21 cellular contexts compared by ENCODE assay signal in genomic region chr3:169964176-169964575, GRCh38. TPM values are rescaled to one million over a fixed set of nuclear protein-coding genes. Genes with fewer than 3 reads are reported as not detected.
DNase-seq lines count a peak whose midpoint lies in the region; ATAC-seq, FAIRE-seq and TF ChIP-seq lines count a peak whose summit lies in the region.
"Had no signal": no experiment of that assay in that cellular context is flagged by ENCODE, and none has a peak within 500 bp of the region (broad histone marks: within the 10 kb centered on the region; RNA-seq: fewer than 3 reads in every experiment).

No MANE protein-coding gene starts in this region.

- POLR2A ChIA-PET in OCI-LY7 (lab: Charles Lee) = interaction anchor here (0.6 to 10.1 kb wide), 9 partner anchors 9 to 216 kb away, joined by 3 to 559 read pairs (median 5); no protein-coding TSS in a partner anchor
- POLR2A ChIA-PET in activated CD8-positive, alpha-beta T cell treated with anti-CD3 and anti-CD28 coated beads, Interleukin-2, amount 10 ng/mL, durations not matched to agents 7 days and 5 days (lab: Charles Lee) = no interaction called here

- no peaks in the 10 kb centered on the region for H3K36me3 Mint-ChIP-seq in endodermal cell (ENCODE audit: low read depth)
- peaks cover 5% of the 10 kb centered on the region for H3K36me3 Mint-ChIP-seq in activated CD8-positive, alpha-beta T cell treated with anti-CD3 and anti-CD28 coated beads, Interleukin-2, amount 10 ng/mL, durations not matched to agents 7 days and 5 days (ENCODE audit: low read depth)

- DNase-seq in GM19239 (ENCODE audit: insufficient read length, low spot score) (no peak), OCI-LY7 (ENCODE audit: low spot score) (no peak), endodermal cell (no peak), non-pigmented ciliary epithelial cell (ENCODE audit: low read depth) (peak; percentile 31), ecto neural progenitor cell (ENCODE audit: low spot score) (no peak), substantia nigra (lab: John Stamatoyannopoulos, UW) (no peak)
- DNase-seq in activated CD8-positive, alpha-beta T cell treated with anti-CD3 and anti-CD28 coated beads, Interleukin-2, amount 10 ng/mL, durations not matched to agents 7 days and 5 days = no peak
- DNase-seq: activated CD4-positive, CD25-positive, alpha-beta regulatory T cell; activated CD8-positive, alpha-beta memory T cell treated with anti-CD3 and anti-CD28 coated beads, Interleukin-2, amount 50 U/mL, for 4 hours; head of caudate nucleus; mucosa of descending colon; NCI-H1436 treated with DMSO at 0.1 percent for 48 hours; NCI-H446; PC-9; posterior cingulate gyrus; stimulated activated CD4-positive, alpha-beta T cell treated with anti-CD3 and anti-CD28 coated beads, Interleukin-12 subunit alpha, Interleukin-12 subunit beta, amount 100 ng/mL, for 4 hours had no signal

- H3K27me3 ChIP-seq in endodermal cell (ENCODE audit: control insufficient read depth, insufficient read depth, low read length, poor library complexity, severe bottlenecking) (no peaks in the 10 kb centered on the region), gastroesophageal sphincter (no peaks in the 10 kb centered on the region)

- ATAC-seq in activated CD8-positive, alpha-beta T cell treated with anti-CD3 and anti-CD28 coated beads, Interleukin-2, amount 10 ng/mL, durations not matched to agents 7 days and 5 days = no peak
- no peak for ATAC-seq in gastroesophageal sphincter
- ATAC-seq: GM12878, mucosa of descending colon had no signal

- no peak for TF ChIP-seq POLR2A in gastroesophageal sphincter (IDR thresholded peaks at IDR 0.05)

- H3K4me3 ChIP-seq in OCI-LY7 (ENCODE audit: low read depth, low read length, poor library complexity, severe bottlenecking) = peak overlapping the region; percentile 81
- H3K4me3 ChIP-seq in endodermal cell (ENCODE audit: low read length) = peak overlapping the region; percentile 96
- H3K4me3 ChIP-seq in gastroesophageal sphincter = no peak overlapping the region
- H3K4me3 ChIP-seq: HAP-1, mucosa of descending colon, PC-9 had no signal

- peaks cover 23% of the 10 kb centered on the region for H3K4me1 Mint-ChIP-seq in endodermal cell
- H3K4me1 Mint-ChIP-seq in activated CD8-positive, alpha-beta T cell treated with anti-CD3 and anti-CD28 coated beads, Interleukin-2, amount 10 ng/mL, durations not matched to agents 7 days and 5 days (ENCODE audit: low read depth) = peaks cover 29% of the 10 kb centered on the region

- H3K27ac ChIP-seq in OCI-LY7 (ENCODE audit: low read depth, low read length, poor library complexity, severe bottlenecking) = peak overlapping the region; percentile 88
- H3K27ac ChIP-seq in endodermal cell (ENCODE audit: low read depth, low read length) = no peak overlapping the region
- H3K27ac ChIP-seq in gastroesophageal sphincter = no peak overlapping the region
- no peak overlapping the region for H3K27ac ChIP-seq in substantia nigra (ENCODE audit: low read depth, low read length, poor library complexity, severe bottlenecking)
- H3K27ac ChIP-seq: C4-2B, PC-9 had no signal

- BruUV-seq in OCI-LY7 (replicated peaks; lab: Mats Ljungman, UMichigan) = no TSS peak

- WGBS in endodermal cell (ENCODE audit: insufficient coverage in 1 of 2, insufficient read length in 1 of 2), 2 experiments = 59 to 63% methylated on average over 2 of the region's 2 CpGs
- WGBS in gastroesophageal sphincter (ENCODE audit: low coverage in 1 of 2), 2 donors = 57 to 100% methylated on average over 2 of the region's 2 CpGs

- intact Hi-C loops in OCI-LY7 (cut with micrococcal nuclease; ENCODE audit: unreplicated experiment) = no loop called here

- peaks cover 6% of the 10 kb centered on the region; the same call in 1 of the 2 replicates for H3K9me3 ChIP-seq in OCI-LY7 (ENCODE audit: low read length)
- no peaks in the 10 kb centered on the region for H3K9me3 ChIP-seq in endodermal cell (ENCODE audit: control insufficient read depth, low read length)
- no peaks in the 10 kb centered on the region for H3K9me3 ChIP-seq in gastroesophageal sphincter
- H3K9me3 ChIP-seq: HAP-1, mucosa of descending colon had no signal

- H3K4me2 ChIP-seq in OCI-LY7 (ENCODE audit: low read length) = peak overlapping the region; percentile 89
- H3K4me2 ChIP-seq: PC-9 had no signal

- no peak overlapping the region for H3K9ac ChIP-seq in endodermal cell (ENCODE audit: extremely low read depth, low read length, poor library complexity, severe bottlenecking)

- no peak overlapping the region; the same call in 1 of the 2 replicates for H2AFZ ChIP-seq in OCI-LY7 (ENCODE audit: low read length)
- H2AFZ ChIP-seq: PC-9 had no signal

- TF ChIP-seq CTCF in OCI-LY7 (conservative IDR thresholded peaks at IDR 0.05; ENCODE audit: low read length) = no peak
- no peak for TF ChIP-seq CTCF in endodermal cell (conservative IDR thresholded peaks at IDR 0.05)
- TF ChIP-seq CTCF in gastroesophageal sphincter (IDR thresholded peaks at IDR 0.05) = no peak

- H3K27ac Mint-ChIP-seq in endodermal cell = no peak overlapping the region
- no peak overlapping the region for H3K27ac Mint-ChIP-seq in activated CD8-positive, alpha-beta T cell treated with anti-CD3 and anti-CD28 coated beads, Interleukin-2, amount 10 ng/mL, durations not matched to agents 7 days and 5 days

- H3K36me3 ChIP-seq in OCI-LY7 (ENCODE audit: insufficient read depth, low read length) (peaks cover 15% of the 10 kb centered on the region), endodermal cell (ENCODE audit: control insufficient read depth, insufficient read depth, low read length) (no peaks in the 10 kb centered on the region), gastroesophageal sphincter (no peaks in the 10 kb centered on the region)
- H3K36me3 ChIP-seq: HAP-1 had no signal

- peaks cover 10% of the 10 kb centered on the region; the same call in 1 of the 2 replicates for H4K20me1 ChIP-seq in OCI-LY7 (ENCODE audit: insufficient read depth, low read length)

- H3K27me3 Mint-ChIP-seq in endodermal cell (ENCODE audit: insufficient read depth) = peaks cover 8% of the 10 kb centered on the region
- H3K27me3 Mint-ChIP-seq in activated CD8-positive, alpha-beta T cell treated with anti-CD3 and anti-CD28 coated beads, Interleukin-2, amount 10 ng/mL, durations not matched to agents 7 days and 5 days (ENCODE audit: low read depth) = peaks cover 2% of the 10 kb centered on the region

- H3K4me3 Mint-ChIP-seq in endodermal cell = no peak overlapping the region
- H3K4me3 Mint-ChIP-seq in activated CD8-positive, alpha-beta T cell treated with anti-CD3 and anti-CD28 coated beads, Interleukin-2, amount 10 ng/mL, durations not matched to agents 7 days and 5 days = no peak overlapping the region

- TF ChIP-seq EP300 in gastroesophageal sphincter (IDR thresholded peaks at IDR 0.05) = no peak

- peaks cover 39% of the 10 kb centered on the region for H3K79me2 ChIP-seq in OCI-LY7 (ENCODE audit: insufficient read depth, low read depth, low read length)

- H3K4me1 ChIP-seq in OCI-LY7 (ENCODE audit: insufficient read depth, low read length, poor library complexity, severe bottlenecking) (peaks cover 60% of the 10 kb centered on the region), endodermal cell (ENCODE audit: control insufficient read depth, insufficient read depth, low read length) (peaks cover 2% of the 10 kb centered on the region), gastroesophageal sphincter (peaks cover 7 to 28% (median 7%) of the 10 kb centered on the region in 3 donors)

- H3K9me3 Mint-ChIP-seq in endodermal cell = no peaks in the 10 kb centered on the region
- no peaks in the 10 kb centered on the region for H3K9me3 Mint-ChIP-seq in activated CD8-positive, alpha-beta T cell treated with anti-CD3 and anti-CD28 coated beads, Interleukin-2, amount 10 ng/mL, durations not matched to agents 7 days and 5 days (ENCODE audit: insufficient read depth)

- FAIRE-seq in GM19239 (lab: Jason Lieb, UNC) = peak; percentile 21
- FAIRE-seq: GM12878, keratinocyte had no signal

- no peaks in the 10 kb centered on the region for H3K9me2 ChIP-seq in OCI-LY7 (ENCODE audit: insufficient read depth, low read length)

- CTCF ChIA-PET in OCI-LY7 (lab: Charles Lee; ENCODE audit: unreplicated experiment) = interaction anchor here (0.6 to 1.9 kb wide), 2 partner anchors 15 to 852 kb away, joined by 5 to 9 read pairs; no protein-coding TSS in a partner anchor
- CTCF ChIA-PET in activated CD8-positive, alpha-beta T cell treated with anti-CD3 and anti-CD28 coated beads, Interleukin-2, amount 10 ng/mL, durations not matched to agents 7 days and 5 days (lab: Charles Lee) = no interaction called here

RNA-seq across cellular contexts. Expression of gene SEC62, which starts 2.4 kb away (rescaled TPM):
- 64.5 and 77.4 TPM in 2 replicates for total RNA-seq in OCI-LY7 (2014; rRNA removed; shearing (Covaris generic))
- 163 and 176 TPM in 2 replicates for total RNA-seq in OCI-LY7 (2022)
- 10 to 100 TPM; 48.7 to 64.4 TPM for total RNA-seq in endodermal cell
- 57.8 TPM for polyA plus RNA-seq in endodermal cell (2013, experiment 1 of 2)
- 55.0 TPM for polyA plus RNA-seq in endodermal cell (2013, experiment 2 of 2)
- total RNA-seq in activated CD8-positive, alpha-beta T cell treated with anti-CD3 and anti-CD28 coated beads, Interleukin-2, amount 10 ng/mL, durations not matched to agents 7 days and 5 days = 10 to 100 TPM; 46.5 to 49.9 TPM
- 10 to 100 TPM; 75.9 to 88.8 (median 82.4) TPM for total RNA-seq in gastroesophageal sphincter

RNA-seq across cellular contexts. Expression of gene SAMD7, which starts 52.8 kb away (rescaled TPM):
- 0.23 and 1.1 TPM in 2 replicates for total RNA-seq in OCI-LY7 (2014; rRNA removed; shearing (Covaris generic))
- total RNA-seq in OCI-LY7 (2022) = 0.93 and 0.96 TPM in 2 replicates
- not detected for total RNA-seq in endodermal cell
- not detected for polyA plus RNA-seq in endodermal cell (2013, experiment 1 of 2)
- not detected for polyA plus RNA-seq in endodermal cell (2013, experiment 2 of 2)
- not detected for total RNA-seq in activated CD8-positive, alpha-beta T cell treated with anti-CD3 and anti-CD28 coated beads, Interleukin-2, amount 10 ng/mL, durations not matched to agents 7 days and 5 days
- not detected for total RNA-seq in gastroesophageal sphincter
- total RNA-seq: mucosa of descending colon, PC-9 had no signal
- polyA plus RNA-seq: keratinocyte had no signal

Comparison
In these comparisons a context has a peak if more than half of its experiments do, and no peak if none do; other contexts are left out.
1. H3K4me3 ChIP-seq: peak in OCI-LY7 (single experiment) and endodermal cell (single experiment); none in gastroesophageal sphincter (0 of 2).